ENCODE assay signal across 26 cellular contexts in the genomic region with DNA sequence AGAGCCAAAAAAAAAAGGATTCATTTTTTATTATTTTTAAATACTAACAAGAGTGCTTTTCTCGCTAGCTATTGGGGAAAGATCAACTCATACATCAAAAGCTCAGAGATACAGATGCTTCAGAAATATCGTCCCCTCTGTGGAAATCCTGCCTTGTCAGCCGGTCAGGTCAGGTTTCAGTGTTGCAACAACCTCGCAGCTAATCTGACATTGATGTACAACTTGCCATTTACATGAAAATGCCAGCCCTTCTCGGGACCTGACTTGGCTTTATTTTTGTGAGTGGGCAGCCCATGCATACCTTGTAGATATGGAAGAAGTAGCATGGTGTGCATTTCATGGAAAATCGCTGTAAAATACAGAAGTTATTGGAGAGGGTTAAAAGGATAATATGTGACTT.
"Had no signal": no experiment of that assay in that cellular context is flagged by ENCODE, and none has a peak within 500 bp of the region (broad histone marks: within the 10 kb centered on the region; RNA-seq: fewer than 3 reads in every experiment).

No MANE protein-coding gene starts in this region.

- H3K36me3 Mint-ChIP-seq: activated naive CD8-positive, alpha-beta T cell; WTC11 had no signal

- H3K4me1 Mint-ChIP-seq: activated CD4-positive, alpha-beta memory T cell treated with anti-CD3 and anti-CD28 coated beads, Interleukin-2, amount 10 ng/mL, durations not matched to agents 7 days and 5 days; activated CD4-positive, alpha-beta T cell treated with anti-CD3 and anti-CD28 coated beads, Interleukin-2, amount 10 ng/mL, durations not matched to agents 7 days and 5 days; activated T-helper 17 cell treated with anti-CD3 and anti-CD28 coated beads, Interleukin-2, amount 50 U/mL, for 72 hours had no signal

- H3K4me3 Mint-ChIP-seq: activated CD4-positive, alpha-beta memory T cell treated with anti-CD3 and anti-CD28 coated beads, Interleukin-2, amount 10 ng/mL, durations not matched to agents 7 days and 5 days; activated CD4-positive, alpha-beta T cell treated with anti-CD3 and anti-CD28 coated beads, Interleukin-2, amount 10 ng/mL, durations not matched to agents 7 days and 5 days; activated naive CD8-positive, alpha-beta T cell; activated T-cell treated with anti-CD3 and anti-CD28 coated beads, Interleukin-2, amount 50 U/mL, for 4 hours; activated T-helper 17 cell treated with anti-CD3 and anti-CD28 coated beads, Interleukin-2, amount 50 U/mL, for 72 hours; effector memory CD8-positive, alpha-beta T cell; WTC11 had no signal

- H3K27me3 Mint-ChIP-seq: activated CD4-positive, alpha-beta memory T cell treated with anti-CD3 and anti-CD28 coated beads, Interleukin-2, amount 10 ng/mL, durations not matched to agents 7 days and 5 days; activated CD4-positive, alpha-beta T cell treated with anti-CD3 and anti-CD28 coated beads, Interleukin-2, amount 10 ng/mL, durations not matched to agents 7 days and 5 days; activated naive CD8-positive, alpha-beta T cell; activated T-helper 17 cell treated with anti-CD3 and anti-CD28 coated beads, Interleukin-2, amount 50 U/mL, for 72 hours; effector memory CD8-positive, alpha-beta T cell had no signal

- H3K27ac Mint-ChIP-seq: activated CD4-positive, alpha-beta memory T cell treated with anti-CD3 and anti-CD28 coated beads, Interleukin-2, amount 10 ng/mL, durations not matched to agents 7 days and 5 days; activated CD4-positive, alpha-beta T cell treated with anti-CD3 and anti-CD28 coated beads, Interleukin-2, amount 10 ng/mL, durations not matched to agents 7 days and 5 days; activated naive CD8-positive, alpha-beta T cell; activated T-helper 17 cell treated with anti-CD3 and anti-CD28 coated beads, Interleukin-2, amount 50 U/mL, for 72 hours; effector memory CD8-positive, alpha-beta T cell; WTC11 had no signal

- DNase-seq: activated CD4-positive, alpha-beta memory T cell treated with anti-CD3 and anti-CD28 coated beads, Interleukin-2, amount 10 ng/mL, durations not matched to agents 7 days and 5 days; activated CD4-positive, alpha-beta T cell treated with anti-CD3 and anti-CD28 coated beads for 1 hour; activated CD4-positive, alpha-beta T cell treated with anti-CD3 and anti-CD28 coated beads for 4 hours; activated CD4-positive, alpha-beta T cell treated with anti-CD3 and anti-CD28 coated beads, Interleukin-2, amount 10 ng/mL, durations not matched to agents 7 days and 5 days; activated CD4-positive, alpha-beta T cell treated with anti-CD3 and anti-CD28 coated beads, Interleukin-2, amount 50 U/mL, for 4 hours; activated effector memory CD4-positive, alpha-beta T cell treated with Interleukin-2 at 50 U/mL for 16 hours; activated gamma-delta T cell treated with Interleukin-2 at 50 U/mL for 16 hours; activated naive CD4-positive, alpha-beta T cell treated with anti-CD3 and anti-CD28 coated beads, Interleukin-2, amount 50 U/mL, for 16 hours; activated naive CD4-positive, alpha-beta T cell treated with Interleukin-2 at 50 U/mL for 16 hours; activated T-cell treated with anti-CD3 and anti-CD28 coated beads, Interleukin-2, amount 50 U/mL, for 4 hours; amniotic stem cell; anterior cingulate cortex; brain microvascular endothelial cell; caudate nucleus; cortex of kidney; dermis blood vessel endothelial cell; effector CD4-positive, alpha-beta T cell; effector memory CD8-positive, alpha-beta T cell; erythroblast; foreskin keratinocyte; gastrocnemius medialis; heart right ventricle; T-helper 2 cell had no signal
